7 cellular contexts compared by ENCODE assay signal in the genomic region with DNA sequence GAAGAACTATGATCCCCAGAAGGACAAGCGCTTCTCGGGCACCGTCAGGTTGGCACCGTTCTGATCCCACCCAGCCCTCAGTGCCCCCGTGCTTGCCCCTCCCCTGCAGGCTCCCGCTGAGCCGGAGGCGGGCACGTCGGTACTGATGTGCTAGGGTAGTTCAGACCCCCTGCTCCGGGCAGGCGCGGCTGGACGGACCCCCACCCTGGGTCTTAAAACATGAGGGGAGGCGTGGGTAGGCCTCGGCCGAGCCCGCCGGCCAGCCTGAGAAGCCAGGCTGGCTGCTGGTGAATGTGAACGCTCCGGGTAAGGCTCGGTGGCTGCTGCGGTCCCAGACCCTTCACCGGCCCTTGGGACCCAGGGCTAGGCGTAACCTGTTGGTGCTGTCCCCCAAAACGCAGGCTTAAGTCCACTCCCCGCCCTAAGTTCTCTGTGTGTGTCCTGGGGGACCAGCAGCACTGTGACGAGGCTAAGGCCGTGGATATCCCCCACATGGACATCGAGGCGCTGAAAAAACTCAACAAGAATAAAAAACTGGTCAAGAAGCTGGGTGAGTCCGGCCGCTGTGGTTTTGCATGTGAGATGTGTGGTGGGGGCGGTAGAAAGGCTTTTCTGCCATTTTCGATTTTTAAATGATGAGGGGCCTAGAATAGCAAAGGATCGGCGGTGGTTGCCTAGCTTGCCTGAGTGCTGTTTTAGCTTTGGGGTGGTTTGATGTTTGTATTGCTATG. TPM values are rescaled to one million over a fixed set of nuclear protein-coding genes. Genes with fewer than 3 reads are reported as not detected.
DNase-seq lines count a peak whose midpoint lies in the region; ATAC-seq, FAIRE-seq and TF ChIP-seq lines count a peak whose summit lies in the region.
"Had no signal": no experiment of that assay in that cellular context is flagged by ENCODE, and none has a peak within 500 bp of the region (broad histone marks: within the 10 kb centered on the region; RNA-seq: fewer than 3 reads in every experiment).

No MANE protein-coding gene starts in this region.

- peaks cover 38% of the 10 kb centered on the region in 2 donors for H3K4me1 Mint-ChIP-seq in natural killer cell

- H3K27ac ChIP-seq in K562 (ENCODE audit: extremely low read depth, low read depth, low read length): peak overlapping the region; percentile 93

- TF ChIP-seq RAD21 in K562 (CRISPR knock-in tag; conservative IDR thresholded peaks at IDR 0.05 in 1 of 2, IDR thresholded peaks at IDR 0.05 in 1 of 2): no peak

- ATAC-seq in K562 (peak; percentile 1), natural killer cell (peak in 1 of 3 donors; percentile 1)

- DNase-seq in DMS 273 (lab: John Stamatoyannopoulos, UW; ENCODE audit: unreplicated experiment) (peak; percentile 59), DMS 273 treated with DMSO at 0.1 percent for 48 hours (lab: John Stamatoyannopoulos, UW) (no peak), K562 (ENCODE audit: extremely low read depth in 1 of 4, low spot score in 3 of 4) (peak in 3 of 4 experiments; percentile 34 to 74 (median 72)), natural killer cell (peak; percentile 24), NCI-H1436 treated with DMSO at 0.1 percent for 48 hours (lab: John Stamatoyannopoulos, UW) (no peak), GM19238 (ENCODE audit: insufficient read length, low spot score) (no peak)

- H3K4me3 Mint-ChIP-seq in natural killer cell: peak overlapping the region; percentile 97

- in situ Hi-C loops in K562 (cut with MboI): loop anchor here (5.0 kb wide), 1 partner anchor 127 kb away; the partner anchor contains the start of gene PPARD

- peaks cover 23 to 24% of the 10 kb centered on the region in 2 experiments; a peak in 4 of 5 replicates for H3K4me1 ChIP-seq in K562 (replicated peaks in 1 of 2; ENCODE audit: control insufficient read depth in 2 of 2, insufficient read depth in 2 of 2, low read length in 2 of 2)

- no TSS peak for BruUV-seq in K562 (replicated peaks; lab: Mats Ljungman, UMichigan)

- H3K27ac Mint-ChIP-seq in natural killer cell: peak overlapping the region; percentile 92 to 98

- H3K36me3 Mint-ChIP-seq in natural killer cell: no peaks in the 10 kb centered on the region

- no peak for TF ChIP-seq EP300 in K562 (IDR thresholded peaks at IDR 0.05; ENCODE audit: low read length)

- intact Hi-C loops in K562 (cut with micrococcal nuclease): loop anchor here (1.0 kb wide), 3 partner anchors 16 to 172 kb away; partner anchors contain the start of genes DEF6 and PPARD
- intact Hi-C loops in natural killer cell (cut with micrococcal nuclease): loop anchor here (1.0 kb wide), 3 partner anchors 17 to 172 kb away; partner anchors contain the start of genes DEF6, FANCE and PPARD

- H3K4me2 ChIP-seq in K562 (ENCODE audit: insufficient read depth, low read length): peak overlapping the region; percentile 100

- 0 out of 2 replicates have a peak, but pooled peaks cover 1% of the 10 kb centered on the region for H3K9me3 ChIP-seq in K562 (replicated peaks; ENCODE audit: control insufficient read depth, insufficient read depth, low read depth, low read length)

- no peaks in the 10 kb centered on the region; a peak in 1 of 5 replicates for H3K27me3 ChIP-seq in K562 (ENCODE audit: control insufficient read depth in 2 of 2, insufficient read depth in 2 of 2, low read length in 2 of 2)

- peak overlapping the region; percentile 99 to 100 for H3K9ac ChIP-seq in K562 (ENCODE audit: insufficient read depth in 1 of 2, low read depth in 2 of 2, low read length in 2 of 2)

- peak overlapping the region; percentile 91 for H3K4me3 ChIP-seq in K562

- FAIRE-seq in K562 (lab: Jason Lieb, UNC): no peak
- FAIRE-seq: A204.1 had no signal

- TF ChIP-seq CTCF in K562 (IDR thresholded peaks at IDR 0.05 in 2 of 3, conservative IDR thresholded peaks at IDR 0.05 in 1 of 3; ENCODE audit: insufficient read depth in 2 of 3, low read depth in 1 of 3, low read length in 3 of 3): no peak
- no peak for TF ChIP-seq CTCF in natural killer cell (IDR thresholded peaks at IDR 0.05)

- no peaks in the 10 kb centered on the region for H3K9me1 ChIP-seq in K562 (ENCODE audit: control insufficient read depth, insufficient read depth, low read length)

- no peak overlapping the region for H2AFZ ChIP-seq in K562 (ENCODE audit: low read depth, low read length)

- no peaks in the 10 kb centered on the region for H3K27me3 Mint-ChIP-seq in natural killer cell (ENCODE audit: low read depth in 2 of 2)

- no peaks in the 10 kb centered on the region for H3K9me3 Mint-ChIP-seq in natural killer cell

- POLR2A ChIA-PET in K562 (lab: Yijun Ruan, JAX): interaction anchor here (0.6 to 7.6 kb wide), 20 partner anchors 9 to 210 kb away, joined by 3 to 167 read pairs (median 5); partner anchors contain the start of genes DEF6, FANCE, TEAD3 and ZNF76

- peaks cover 70% of the 10 kb centered on the region for H3K36me3 ChIP-seq in K562 (ENCODE audit: control insufficient read depth, insufficient read depth, low read length)

- TF ChIP-seq POLR2A in K562 (conservative IDR thresholded peaks at IDR 0.05): peak; percentile 11

- peaks cover 44% of the 10 kb centered on the region for H3K79me2 ChIP-seq in K562 (ENCODE audit: control insufficient read depth, insufficient read depth, low read length)

- CTCF ChIA-PET in K562 (lab: Yijun Ruan, JAX; ENCODE audit: low intra/inter-chr PET ratio): interaction anchor here (2.5 kb wide), 1 partner anchor 171 kb away, joined by 10 read pairs; the partner anchor contains the start of gene DEF6

- 1% methylated on average over 36 of the region's 37 CpGs for WGBS in K562 (ENCODE audit: insufficient coverage, low coverage, missing lambda C conversion rate)

- H4K20me1 ChIP-seq in K562 (replicated peaks; ENCODE audit: control insufficient read depth, insufficient read depth, low read length): peaks cover 37% of the 10 kb centered on the region

RNA-seq across cellular contexts. Expression of gene RPL10A, which starts 0.9 kb away (rescaled TPM):
- 362 and 601 TPM in 2 replicates for total RNA-seq in K562 (2011; cell fraction: chromatin; rRNA removed; ENCODE audit: low replicate concordance)
- total RNA-seq in K562 (2011; cell fraction: nucleolus; rRNA removed): 935 and 968 TPM in 2 replicates
- 800 and 1,320 TPM in 2 replicates for total RNA-seq in K562 (2011; cell fraction: nucleoplasm; rRNA removed)
- 2,223 and 2,318 TPM in 2 replicates for total RNA-seq in K562 (2014; rRNA removed)
- 1,978 and 2,020 TPM in 2 replicates for total RNA-seq in K562 (2014; rRNA removed; fragmentation: Illumina TruSeq; extraction: Trizol)
- total RNA-seq in K562 (2015; rRNA removed; fragmentation: Illumina TruSeq; extraction: Trizol): 1,939 and 1,940 TPM in 2 replicates
- total RNA-seq in K562 (2021): 1,856 and 1,978 TPM in 2 replicates
- 3,124 and 3,130 TPM in 2 replicates for polyA plus RNA-seq in K562 (2011; rRNA removed)
- 2,866 and 3,308 TPM in 2 replicates for polyA plus RNA-seq in K562 (2011; cell fraction: cytosol; rRNA removed)
- 2,021 and 2,231 TPM in 2 replicates for polyA plus RNA-seq in K562 (2011; cell fraction: nucleus; rRNA removed)
- polyA plus RNA-seq in K562 (2012): 2,102 and 3,298 TPM in 2 replicates
- polyA plus RNA-seq in K562 (2014; fragmentation: Illumina TruSeq; extraction: Trizol): 2,585 and 3,193 TPM in 2 replicates
- 1,000 to 10,000 TPM; 1,589 to 2,116 TPM for polyA plus RNA-seq in K562 (2014; fragmentation: Nextera tagmentation; extraction: Ambion mirVana)
- polyA plus RNA-seq in K562 (2014; rRNA removed): 2,844 and 3,237 TPM in 2 replicates
- 1,756 and 1,900 TPM in 2 replicates for polyA minus RNA-seq in K562 (2011; rRNA and poly(A)+ RNA removed)
- polyA minus RNA-seq in K562 (2011; cell fraction: cytosol; rRNA and poly(A)+ RNA removed): 874 and 913 TPM in 2 replicates
- 342 and 506 TPM in 2 replicates for polyA minus RNA-seq in K562 (2011; cell fraction: nucleus; rRNA and poly(A)+ RNA removed)
- 100 to 1,000 TPM; 723 to 943 (median 942) TPM for total RNA-seq in natural killer cell

RNA-seq across cellular contexts. Expression of gene FANCE, which starts 17.0 kb away (rescaled TPM):
- total RNA-seq in K562 (2011; cell fraction: chromatin; rRNA removed; ENCODE audit: low replicate concordance): 16.1 and 26.5 TPM in 2 replicates
- 19.5 and 21.1 TPM in 2 replicates for total RNA-seq in K562 (2011; cell fraction: nucleolus; rRNA removed)
- 16.1 and 16.4 TPM in 2 replicates for total RNA-seq in K562 (2011; cell fraction: nucleoplasm; rRNA removed)
- total RNA-seq in K562 (2014; rRNA removed) (26.7 and 30.2 TPM in 2 replicates), K562 (2014; rRNA removed; fragmentation: Illumina TruSeq; extraction: Trizol) (16.1 and 16.8 TPM in 2 replicates), K562 (2015; rRNA removed; fragmentation: Illumina TruSeq; extraction: Trizol) (14.5 and 14.8 TPM in 2 replicates), K562 (2021) (23.7 and 26.1 TPM in 2 replicates), natural killer cell (1 to 10 TPM; 2.2 to 3.2 (median 2.6) TPM)
- polyA plus RNA-seq in K562 (2011; rRNA removed) (17.0 and 20.4 TPM in 2 replicates), K562 (2014; fragmentation: Illumina TruSeq; extraction: Trizol) (17.3 and 18.3 TPM in 2 replicates), K562 (2014; fragmentation: Nextera tagmentation; extraction: Ambion mirVana) (1 to 10 TPM; 5.7 to 5.9 TPM), K562 (2014; rRNA removed) (17.2 and 20.4 TPM in 2 replicates)
- 19.3 and 22.3 TPM in 2 replicates for polyA plus RNA-seq in K562 (2011; cell fraction: cytosol; rRNA removed)
- 18.2 and 22.0 TPM in 2 replicates for polyA plus RNA-seq in K562 (2011; cell fraction: nucleus; rRNA removed)
- 13.1 and 18.0 TPM in 2 replicates for polyA plus RNA-seq in K562 (2012)
- polyA minus RNA-seq in K562 (2011; rRNA and poly(A)+ RNA removed): 14.5 and 16.4 TPM in 2 replicates
- polyA minus RNA-seq in K562 (2011; cell fraction: cytosol; rRNA and poly(A)+ RNA removed): 12.4 and 15.0 TPM in 2 replicates
- polyA minus RNA-seq in K562 (2011; cell fraction: nucleus; rRNA and poly(A)+ RNA removed): 4.8 and 6.6 TPM in 2 replicates

RNA-seq across cellular contexts. Expression of gene TEAD3, which starts 27.7 kb away (rescaled TPM):
- 5.1 and 14.6 TPM in 2 replicates for total RNA-seq in K562 (2011; cell fraction: chromatin; rRNA removed; ENCODE audit: low replicate concordance)
- total RNA-seq in K562 (2011; cell fraction: nucleolus; rRNA removed): 7.1 and 9.2 TPM in 2 replicates
- 7.1 and 8.4 TPM in 2 replicates for total RNA-seq in K562 (2011; cell fraction: nucleoplasm; rRNA removed)
- total RNA-seq in K562 (2014; rRNA removed) (4.9 and 5.8 TPM in 2 replicates), K562 (2014; rRNA removed; fragmentation: Illumina TruSeq; extraction: Trizol) (2.4 and 3.1 TPM in 2 replicates), K562 (2015; rRNA removed; fragmentation: Illumina TruSeq; extraction: Trizol) (3.0 and 3.3 TPM in 2 replicates), K562 (2021) (12.6 and 13.2 TPM in 2 replicates), natural killer cell (under 1 TPM in 1 of 3 donors, not detected in 2; 0.39 TPM)
- polyA plus RNA-seq in K562 (2011; rRNA removed) (3.3 and 7.0 TPM in 2 replicates), K562 (2014; fragmentation: Illumina TruSeq; extraction: Trizol) (11.1 and 13.6 TPM in 2 replicates), K562 (2014; fragmentation: Nextera tagmentation; extraction: Ambion mirVana) (under 1 TPM; 0.63 to 0.92 TPM), K562 (2014; rRNA removed) (6.7 and 8.2 TPM in 2 replicates)
- 5.2 and 5.3 TPM in 2 replicates for polyA plus RNA-seq in K562 (2011; cell fraction: cytosol; rRNA removed)
- 13.9 and 18.4 TPM in 2 replicates for polyA plus RNA-seq in K562 (2011; cell fraction: nucleus; rRNA removed)
- 7.7 and 10.0 TPM in 2 replicates for polyA plus RNA-seq in K562 (2012)
- 1.9 TPM in 2 replicates for polyA minus RNA-seq in K562 (2011; rRNA and poly(A)+ RNA removed)
- 1.7 and 4.2 TPM in 2 replicates for polyA minus RNA-seq in K562 (2011; cell fraction: cytosol; rRNA and poly(A)+ RNA removed)
- polyA minus RNA-seq in K562 (2011; cell fraction: nucleus; rRNA and poly(A)+ RNA removed): 2.4 and 3.2 TPM in 2 replicates

RNA-seq across cellular contexts. Expression of gene TULP1, which starts 43.6 kb away (rescaled TPM):
- total RNA-seq in K562 (2011; cell fraction: chromatin; rRNA removed; ENCODE audit: low replicate concordance): not detected in 2 replicates
- not detected in 2 replicates for total RNA-seq in K562 (2011; cell fraction: nucleolus; rRNA removed)
- not detected in 2 replicates for total RNA-seq in K562 (2011; cell fraction: nucleoplasm; rRNA removed)
- 0.16 TPM in 1 of 2 replicates, not detected in the other for total RNA-seq in K562 (2014; rRNA removed)
- not detected in 2 replicates for total RNA-seq in K562 (2014; rRNA removed; fragmentation: Illumina TruSeq; extraction: Trizol)
- not detected in 2 replicates for total RNA-seq in K562 (2015; rRNA removed; fragmentation: Illumina TruSeq; extraction: Trizol)
- 0.09 TPM in 2 replicates for total RNA-seq in K562 (2021)
- polyA plus RNA-seq in K562 (2011; rRNA removed): 0.05 TPM in 1 of 2 replicates, not detected in the other
- polyA plus RNA-seq in K562 (2011; cell fraction: cytosol; rRNA removed): 0.07 TPM in 1 of 2 replicates, not detected in the other
- polyA plus RNA-seq in K562 (2011; cell fraction: nucleus; rRNA removed): 0.06 and 0.09 TPM in 2 replicates
- 0.06 and 0.17 TPM in 2 replicates for polyA plus RNA-seq in K562 (2012)
- polyA plus RNA-seq in K562 (2014; fragmentation: Illumina TruSeq; extraction: Trizol): 0.10 TPM in 1 of 2 replicates, not detected in the other
- under 1 TPM in 1 of 2 experiments, not detected in 1; 0.06 TPM for polyA plus RNA-seq in K562 (2014; fragmentation: Nextera tagmentation; extraction: Ambion mirVana)
- polyA plus RNA-seq in K562 (2014; rRNA removed): 0.17 TPM in 1 of 2 replicates, not detected in the other
- not detected in 2 replicates for polyA minus RNA-seq in K562 (2011; rRNA and poly(A)+ RNA removed)
- polyA minus RNA-seq in K562 (2011; cell fraction: cytosol; rRNA and poly(A)+ RNA removed): not detected in 2 replicates
- 0.11 TPM in 1 of 2 replicates, not detected in the other for polyA minus RNA-seq in K562 (2011; cell fraction: nucleus; rRNA and poly(A)+ RNA removed)
- total RNA-seq in natural killer cell: not detected

Comparison
In these comparisons a context has a peak if more than half of its experiments do, and no peak if none do; other contexts are left out.
1. DNase-seq: peak in DMS 273 (single experiment), K562 (3 of 4) and natural killer cell (single experiment); none in DMS 273 treated with DMSO at 0.1 percent for 48 hours (single experiment), NCI-H1436 treated with DMSO at 0.1 percent for 48 hours (single experiment) and GM19238 (single experiment).